ENCODE assay signal across 7 cellular contexts in genomic region chr10:77805676-77806075, GRCh38.
"Had no signal": no experiment of that assay in that cellular context is flagged by ENCODE, and none has a peak within 500 bp of the region (broad histone marks: within the 10 kb centered on the region; RNA-seq: fewer than 3 reads in every experiment).

No MANE protein-coding gene starts in this region.

- H3K9me3 Mint-ChIP-seq: GM23338, H9, IgD-negative memory B cell had no signal

- H3K27me3 Mint-ChIP-seq: IgD-negative memory B cell had no signal

- H3K27ac Mint-ChIP-seq: GM23338, IgD-negative memory B cell had no signal

- H3K4me3 Mint-ChIP-seq: GM23338, H9, IgD-negative memory B cell had no signal

- H3K27ac ChIP-seq: HL-60 had no signal

- H3K4me3 ChIP-seq: GM23338 had no signal

- DNase-seq: H9, HCEC 1CT, KBM-7 had no signal

- ATAC-seq: GM23338, HepG2 had no signal

- H3K36me3 Mint-ChIP-seq: IgD-negative memory B cell had no signal
